23 cellular contexts compared by ENCODE assay signal in the genomic region with DNA sequence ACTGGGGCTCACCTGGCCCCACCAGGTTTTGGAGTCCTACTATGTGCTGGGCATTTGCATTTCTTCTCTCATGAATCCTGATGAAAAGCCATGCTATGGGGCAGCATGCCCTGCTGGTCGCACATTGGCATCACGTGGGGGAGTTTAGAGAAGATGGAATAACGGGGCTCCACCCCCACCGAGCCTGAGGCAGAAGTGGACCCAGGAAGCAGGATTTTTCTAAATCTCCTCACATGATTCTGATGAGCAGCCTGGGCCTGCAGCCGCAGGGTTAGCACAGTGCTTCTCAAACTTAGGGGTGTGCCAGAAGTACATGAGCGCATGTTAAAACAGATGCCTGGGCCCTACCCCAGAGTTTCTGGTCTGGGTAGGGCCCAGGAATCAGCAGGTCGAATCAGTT. TPM values are rescaled to one million over a fixed set of nuclear protein-coding genes. Genes with fewer than 3 reads are reported as not detected.
"Had no signal": no experiment of that assay in that cellular context is flagged by ENCODE, and none has a peak within 500 bp of the region (broad histone marks: within the 10 kb centered on the region; RNA-seq: fewer than 3 reads in every experiment).

No MANE protein-coding gene starts in this region.

- H3K4me1 Mint-ChIP-seq: stimulated activated naive B cell treated with anti-CD40 and anti-IgM and Interleukin-4, amounts not matched to agents 10 μg/mL and 1 μg/mL and 100 μg/mL, for 72 hours; WTC11 had no signal

- H3K27ac ChIP-seq: esophagus muscularis mucosa, testis had no signal

- H3K4me3 Mint-ChIP-seq: activated naive CD8-positive, alpha-beta T cell treated with anti-CD3 and anti-CD28 coated beads, Interleukin-2, amount 50 U/mL, for 24 hours; activated T-cell treated with anti-CD3 and anti-CD28 coated beads, Interleukin-2, amount 50 U/mL, for 72 hours; memory B cell; stimulated activated naive B cell treated with anti-CD40 and anti-IgM and Interleukin-4, amounts not matched to agents 10 μg/mL and 1 μg/mL and 100 μg/mL, for 72 hours; WTC11 had no signal

- ATAC-seq: activated naive CD8-positive, alpha-beta T cell treated with anti-CD3 and anti-CD28 coated beads, Interleukin-2, amount 50 U/mL, for 24 hours; activated T-cell treated with anti-CD3 and anti-CD28 coated beads, Interleukin-2, amount 50 U/mL, for 72 hours; left cardiac atrium; stimulated activated naive B cell treated with anti-CD40 and anti-IgM and Interleukin-4, amounts not matched to agents 10 μg/mL and 1 μg/mL and 100 μg/mL, for 72 hours; WTC11 had no signal

- H3K9me3 Mint-ChIP-seq: memory B cell had no signal

- H3K9me3 ChIP-seq: esophagus muscularis mucosa, testis had no signal

- H3K27ac Mint-ChIP-seq: activated naive CD8-positive, alpha-beta T cell treated with anti-CD3 and anti-CD28 coated beads, Interleukin-2, amount 50 U/mL, for 24 hours; activated T-cell treated with anti-CD3 and anti-CD28 coated beads, Interleukin-2, amount 50 U/mL, for 72 hours; memory B cell; stimulated activated naive B cell treated with anti-CD40 and anti-IgM and Interleukin-4, amounts not matched to agents 10 μg/mL and 1 μg/mL and 100 μg/mL, for 72 hours; WTC11 had no signal

- H3K27me3 ChIP-seq: testis had no signal

- H3K36me3 Mint-ChIP-seq: memory B cell; stimulated activated naive B cell treated with anti-CD40 and anti-IgM and Interleukin-4, amounts not matched to agents 10 μg/mL and 1 μg/mL and 100 μg/mL, for 72 hours; WTC11 had no signal

- DNase-seq: activated CD4-positive, alpha-beta T cell treated with anti-CD3 and anti-CD28 coated beads for 4 hours; activated CD4-positive, alpha-beta T cell treated with anti-CD3 and anti-CD28 coated beads, Interleukin-2, amount 50 U/mL, for 48 hours; activated gamma-delta T cell; activated naive CD4-positive, alpha-beta T cell treated with anti-CD3 and anti-CD28 coated beads, Interleukin-2, amount 50 U/mL, for 16 hours; activated naive CD8-positive, alpha-beta T cell treated with anti-CD3 and anti-CD28 coated beads, Interleukin-2, amount 50 U/mL, for 24 hours; activated T-cell treated with anti-CD3 and anti-CD28 coated beads, Interleukin-2, amount 50 U/mL, for 72 hours; dermis blood vessel endothelial cell; effector memory CD4-positive, alpha-beta T cell; glutamatergic neuron; hippocampal formation; left cardiac atrium; occipital lobe; stimulated activated CD4-positive, alpha-beta T cell treated with anti-CD3 and anti-CD28 coated beads, Interleukin-2, amount 100 ng/mL, for 48 hours; stimulated activated naive B cell treated with anti-CD40 and anti-IgM and Interleukin-4, amounts not matched to agents 10 μg/mL and 1 μg/mL and 100 μg/mL, for 72 hours; T-helper 1 cell; T1000; trophoblast cell had no signal

- H3K4me3 ChIP-seq: esophagus muscularis mucosa, testis had no signal

- H3K36me3 ChIP-seq: esophagus muscularis mucosa had no signal

RNA-seq across cellular contexts. Expression of gene SORCS2, which starts 4.6 kb away (rescaled TPM):
- total RNA-seq: activated CD8-positive, alpha-beta memory T cell treated with anti-CD3 and anti-CD28 coated beads for 36 hours; endothelial cell of umbilical vein had no signal
